8 cellular contexts compared by ENCODE assay signal in the genomic region with DNA sequence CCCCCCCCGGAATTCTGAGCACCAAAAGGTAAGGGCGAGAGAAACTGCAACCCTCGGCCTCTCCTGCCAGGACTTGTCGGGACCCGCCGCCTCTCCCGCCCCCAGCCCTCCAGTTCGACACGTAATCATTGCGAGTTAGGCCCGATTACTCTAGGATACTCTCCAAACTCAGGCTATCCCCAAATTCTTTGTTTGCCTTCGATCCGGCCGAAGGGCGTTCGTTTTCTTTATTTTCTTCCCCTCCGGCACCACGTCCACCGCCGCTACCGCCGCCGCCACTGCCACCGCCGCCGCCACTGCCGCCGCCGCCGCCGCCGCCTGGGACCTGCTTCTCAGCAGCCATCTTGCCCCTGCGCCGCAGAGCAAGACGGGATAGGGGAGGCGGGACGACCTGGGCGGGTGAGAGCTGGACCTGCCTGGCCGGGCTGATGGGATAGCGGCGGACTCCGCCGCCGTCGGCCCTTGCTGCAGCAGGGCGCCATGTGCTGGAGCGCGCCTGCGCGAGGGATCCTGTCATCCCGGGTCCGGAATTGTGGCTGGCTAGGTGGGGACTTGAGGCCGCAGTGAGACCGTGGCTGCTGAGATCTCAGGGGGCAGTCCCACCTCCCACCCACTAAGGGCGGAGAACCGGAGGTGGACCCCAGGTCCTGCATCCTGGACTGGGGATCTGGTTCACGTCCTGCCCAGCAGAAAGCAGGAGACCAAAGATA. TPM values are rescaled to one million over a fixed set of nuclear protein-coding genes. Genes with fewer than 3 reads are reported as not detected.
A peak's percentile ranks its signal among the peaks of the same experiment; 100 is the strongest.
DNase-seq lines count a peak whose midpoint lies in the region; ATAC-seq and TF ChIP-seq lines count a peak whose summit lies in the region.

A gene (minus strand): TSS at position 369 of the 710 bp plus-strand sequence. CDS start 26 bp downstream, at position 343.

- H3K4me3 ChIP-seq in DOHH2 (ENCODE audit: low read length) (peak within 1 kb of the TSS; percentile 96), neural cell (ENCODE audit: low read length) (peak within 1 kb of the TSS; percentile 84)

- no peaks in the 10 kb centered on the region for H3K9me3 Mint-ChIP-seq in stimulated activated naive CD8-positive, alpha-beta T cell treated with anti-CD3 and anti-CD28 coated beads, Interleukin-15, amount 100 ng/mL, for 72 hours

- H3K9me3 ChIP-seq in DOHH2 (ENCODE audit: control insufficient read depth, insufficient read depth, low read length) (no peaks in the 10 kb centered on the region), neural cell (ENCODE audit: low read length) (no peaks in the 10 kb centered on the region)

- H3K4me3 Mint-ChIP-seq in stimulated activated naive CD8-positive, alpha-beta T cell treated with anti-CD3 and anti-CD28 coated beads, Interleukin-15, amount 100 ng/mL, for 72 hours: peak within 1 kb of the TSS; percentile 98

- H3K27ac ChIP-seq in DOHH2 (ENCODE audit: low read depth, low read length) (peak within 1 kb of the TSS; percentile 68), neural cell (ENCODE audit: low read length) (peak within 1 kb of the TSS; percentile 54)

- H3K27me3 ChIP-seq in DOHH2 (ENCODE audit: control insufficient read depth, low read length): peaks cover 10% of the 10 kb centered on the region
- peaks cover 40% of the 10 kb centered on the region for H3K27me3 ChIP-seq in neural cell (ENCODE audit: insufficient read depth, low read depth, low read length)

- ATAC-seq in stimulated activated naive CD8-positive, alpha-beta T cell treated with anti-CD3 and anti-CD28 coated beads, Interleukin-15, amount 100 ng/mL, for 72 hours: peak; percentile 89

- H3F3A ChIP-seq in DOHH2 (ENCODE audit: control insufficient read depth, insufficient read depth) (peaks cover 9% of the 10 kb centered on the region), neural cell (ENCODE audit: insufficient read depth, low read length, poor library complexity, severe bottlenecking) (no peaks in the 10 kb centered on the region)

- DNase-seq in GOT3 (lab: John Stamatoyannopoulos, UW) (peak; percentile 86), M059J (ENCODE audit: low read depth) (peak; percentile 89), SIG-M5 (lab: John Stamatoyannopoulos, UW) (peak; percentile 23), activated gamma-delta T cell (lab: John Stamatoyannopoulos, UW) (peak; percentile 70), fibroblast of the conjunctiva (ENCODE audit: low read depth) (peak; percentile 84)
- peak; percentile 81 to 85 for DNase-seq in stimulated activated naive CD8-positive, alpha-beta T cell treated with anti-CD3 and anti-CD28 coated beads, Interleukin-15, amount 100 ng/mL, for 72 hours

- TF ChIP-seq CTCF in DOHH2 (IDR thresholded peaks at IDR 0.05; ENCODE audit: low read depth, low read length, poor library complexity, severe bottlenecking): no peak
- no peak for TF ChIP-seq CTCF in neural cell (IDR thresholded peaks at IDR 0.05; ENCODE audit: poor library complexity, severe bottlenecking)

- peak within 1 kb of the TSS; percentile 83 for H3K9ac ChIP-seq in neural cell (ENCODE audit: low read length)

- H3K27ac Mint-ChIP-seq in stimulated activated naive CD8-positive, alpha-beta T cell treated with anti-CD3 and anti-CD28 coated beads, Interleukin-15, amount 100 ng/mL, for 72 hours: peak within 1 kb of the TSS; percentile 99

- H3K27me3 Mint-ChIP-seq in stimulated activated naive CD8-positive, alpha-beta T cell treated with anti-CD3 and anti-CD28 coated beads, Interleukin-15, amount 100 ng/mL, for 72 hours: peaks cover 41% of the 10 kb centered on the region

- peak within 1 kb of the TSS; percentile 69 for H2AFZ ChIP-seq in neural cell (ENCODE audit: low read depth, low read length)

- no peak for TF ChIP-seq EP300 in neural cell (conservative IDR thresholded peaks at IDR 0.05; ENCODE audit: poor library complexity, severe bottlenecking)

- H3K79me2 ChIP-seq in DOHH2 (ENCODE audit: control insufficient read depth, low read length) (peaks cover 56% of the 10 kb centered on the region), neural cell (replicated peaks; ENCODE audit: insufficient read depth, low read length) (peaks cover 33% of the 10 kb centered on the region)

- peaks cover 21% of the 10 kb centered on the region for H3K4me1 ChIP-seq in DOHH2 (ENCODE audit: control insufficient read depth, low read length)

- H3K4me2 ChIP-seq in DOHH2 (ENCODE audit: low read length): peak within 1 kb of the TSS; percentile 86
- H3K4me2 ChIP-seq in neural cell (ENCODE audit: low read length): peak within 1 kb of the TSS; percentile 81

- H3K9me2 ChIP-seq in DOHH2 (replicated peaks; ENCODE audit: control insufficient read depth, low read length) (no peaks in the 10 kb centered on the region), neural cell (ENCODE audit: insufficient read depth, low read length) (no peaks in the 10 kb centered on the region)

- TF ChIP-seq RAD21 in neural cell (conservative IDR thresholded peaks at IDR 0.05): peak; percentile 51

- H3K4me1 Mint-ChIP-seq in stimulated activated naive CD8-positive, alpha-beta T cell treated with anti-CD3 and anti-CD28 coated beads, Interleukin-15, amount 100 ng/mL, for 72 hours: peaks cover 51% of the 10 kb centered on the region

- peaks cover 28% of the 10 kb centered on the region for H3K36me3 ChIP-seq in DOHH2 (ENCODE audit: control insufficient read depth, low read length)
- peaks cover 5% of the 10 kb centered on the region for H3K36me3 ChIP-seq in neural cell (ENCODE audit: insufficient read depth, low read length)

- peaks cover 10% of the 10 kb centered on the region; the same call in 1 of the 2 replicates for H4K20me1 ChIP-seq in DOHH2 (ENCODE audit: control insufficient read depth, insufficient read depth, low read depth, low read length)
- no peaks in the 10 kb centered on the region for H4K20me1 ChIP-seq in neural cell (ENCODE audit: insufficient read depth)

TF ChIP-seq in neural cell, 6 proteins besides CTCF, POLR2A, EP300 and RAD21:
- TF ChIP-seq EZH2 (IDR thresholded peaks at IDR 0.05; ENCODE audit: borderline replicate concordance, insufficient read depth, low read length, poor library complexity, severe bottlenecking): no peak
- no peak for TF ChIP-seq SMC3 (conservative IDR thresholded peaks at IDR 0.05; ENCODE audit: poor library complexity)
- TF ChIP-seq, protein P1, sequence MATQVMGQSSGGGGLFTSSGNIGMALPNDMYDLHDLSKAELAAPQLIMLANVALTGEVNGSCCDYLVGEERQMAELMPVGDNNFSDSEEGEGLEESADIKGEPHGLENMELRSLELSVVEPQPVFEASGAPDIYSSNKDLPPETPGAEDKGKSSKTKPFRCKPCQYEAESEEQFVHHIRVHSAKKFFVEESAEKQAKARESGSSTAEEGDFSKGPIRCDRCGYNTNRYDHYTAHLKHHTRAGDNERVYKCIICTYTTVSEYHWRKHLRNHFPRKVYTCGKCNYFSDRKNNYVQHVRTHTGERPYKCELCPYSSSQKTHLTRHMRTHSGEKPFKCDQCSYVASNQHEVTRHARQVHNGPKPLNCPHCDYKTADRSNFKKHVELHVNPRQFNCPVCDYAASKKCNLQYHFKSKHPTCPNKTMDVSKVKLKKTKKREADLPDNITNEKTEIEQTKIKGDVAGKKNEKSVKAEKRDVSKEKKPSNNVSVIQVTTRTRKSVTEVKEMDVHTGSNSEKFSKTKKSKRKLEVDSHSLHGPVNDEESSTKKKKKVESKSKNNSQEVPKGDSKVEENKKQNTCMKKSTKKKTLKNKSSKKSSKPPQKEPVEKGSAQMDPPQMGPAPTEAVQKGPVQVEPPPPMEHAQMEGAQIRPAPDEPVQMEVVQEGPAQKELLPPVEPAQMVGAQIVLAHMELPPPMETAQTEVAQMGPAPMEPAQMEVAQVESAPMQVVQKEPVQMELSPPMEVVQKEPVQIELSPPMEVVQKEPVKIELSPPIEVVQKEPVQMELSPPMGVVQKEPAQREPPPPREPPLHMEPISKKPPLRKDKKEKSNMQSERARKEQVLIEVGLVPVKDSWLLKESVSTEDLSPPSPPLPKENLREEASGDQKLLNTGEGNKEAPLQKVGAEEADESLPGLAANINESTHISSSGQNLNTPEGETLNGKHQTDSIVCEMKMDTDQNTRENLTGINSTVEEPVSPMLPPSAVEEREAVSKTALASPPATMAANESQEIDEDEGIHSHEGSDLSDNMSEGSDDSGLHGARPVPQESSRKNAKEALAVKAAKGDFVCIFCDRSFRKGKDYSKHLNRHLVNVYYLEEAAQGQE (IDR thresholded peaks at IDR 0.05; ENCODE audit: borderline replicate concordance): peak; percentile 31
- peak; percentile 94 for TF ChIP-seq POLR2AphosphoS5 (IDR thresholded peaks at IDR 0.05)
- peak; percentile 62 for TF ChIP-seq TAF1 (IDR thresholded peaks at IDR 0.05; ENCODE audit: low read depth)
- TF ChIP-seq MXI1 (conservative IDR thresholded peaks at IDR 0.05; ENCODE audit: poor library complexity, severe bottlenecking): peak; percentile 83

RNA-seq across cellular contexts. Expression of the gene that starts here (rescaled TPM):
- 19.0 and 28.5 TPM in 2 replicates for total RNA-seq in M059J (2014; rRNA removed; shearing (Covaris generic))
- polyA plus RNA-seq in neural cell: 22.3 and 26.3 TPM in 2 replicates
- 27.3 and 30.0 TPM in 2 replicates for polyA minus RNA-seq in neural cell

Comparison
In these comparisons a context has a peak if more than half of its experiments do, and no peak if none do; other contexts are left out.
1. Peak in every context shown above with its lines: DNase-seq, ATAC-seq, H3K4me3 ChIP-seq and H3K27ac ChIP-seq.
2. DNase-seq: peak in every context shown above with its lines; median percentile 89 in M059J; 86 in GOT3; 84 in fibroblast of the conjunctiva; 83 in stimulated activated naive CD8-positive, alpha-beta T cell treated with anti-CD3 and anti-CD28 coated beads, Interleukin-15, amount 100 ng/mL, for 72 hours; 70 in activated gamma-delta T cell; 23 in SIG-M5.